In genomic region chr10:86522385-86522855, GRCh38 we compare ENCODE assay signal across 8 cellular contexts. TPM values are rescaled to one million over a fixed set of nuclear protein-coding genes. Genes with fewer than 3 reads are reported as not detected.
DNase-seq lines count a peak whose midpoint lies in the region; ATAC-seq and TF ChIP-seq lines count a peak whose summit lies in the region.

No MANE protein-coding gene starts in this region.

- H2BK20ac ChIP-seq in H9 (ENCODE audit: low read depth, low read length, poor library complexity, severe bottlenecking): no peak overlapping the region

- H3K9me3 ChIP-seq in H9 (ENCODE audit: control insufficient read depth, low read depth, low read length): no peaks in the 10 kb centered on the region
- no peaks in the 10 kb centered on the region for H3K9me3 ChIP-seq in iPS-18c (ENCODE audit: control insufficient read depth, insufficient read depth, low read length)
- no peaks in the 10 kb centered on the region for H3K9me3 ChIP-seq in subcutaneous abdominal adipose tissue (ENCODE audit: control insufficient read depth in 5 of 5, low read length in 5 of 5)

- ATAC-seq in GM19452 (IDR thresholded peaks at IDR 0.05; ENCODE audit: unreplicated experiment): no peak

- H2AK5ac ChIP-seq in H9 (ENCODE audit: insufficient read length, low read length): no peak overlapping the region

- no peaks in the 10 kb centered on the region for H3K9me3 Mint-ChIP-seq in H9
- H3K9me3 Mint-ChIP-seq in activated T-helper 1 cell treated with anti-CD3 and anti-CD28 coated beads, Interleukin-12 subunit alpha, Interleukin-12 subunit beta, Interleukin-2, Interleukin-4 antibody, amounts not matched to agents 30 ng/mL and 10 ng/mL and 1 ng/mL, durations not matched to agents 14 hours and 24 hours and 36 hours: no peaks in the 10 kb centered on the region

- peaks cover 22 to 39% of the 10 kb centered on the region in 2 experiments for H3K4me1 Mint-ChIP-seq in H9
- H3K4me1 Mint-ChIP-seq in activated T-helper 1 cell treated with anti-CD3 and anti-CD28 coated beads, Interleukin-12 subunit alpha, Interleukin-12 subunit beta, Interleukin-2, Interleukin-4 antibody, amounts not matched to agents 30 ng/mL and 10 ng/mL and 1 ng/mL, durations not matched to agents 14 hours and 24 hours and 36 hours (ENCODE audit: low read depth): peaks cover 63% of the 10 kb centered on the region

- no peak overlapping the region for H4K91ac ChIP-seq in H9 (ENCODE audit: insufficient read length, low read depth, low read length)

- H3K27me3 ChIP-seq in ACC112 (ENCODE audit: insufficient read depth, low read length): no peaks in the 10 kb centered on the region
- H3K27me3 ChIP-seq in H9 (ENCODE audit: insufficient read depth, low read length): no peaks in the 10 kb centered on the region
- H3K27me3 ChIP-seq in subcutaneous abdominal adipose tissue (ENCODE audit: control insufficient read depth in 5 of 5, insufficient read depth in 4 of 5, low read length in 5 of 5): no peaks in the 10 kb centered on the region

- WGBS in H9 (ENCODE audit: extremely low coverage, insufficient read length, low lambda C conversion rate): no CpG with 5 or more reads among the region's 13 CpGs

- peak overlapping the region; percentile 92 to 98 for H3K4me3 Mint-ChIP-seq in H9
- H3K4me3 Mint-ChIP-seq in activated T-helper 1 cell treated with anti-CD3 and anti-CD28 coated beads, Interleukin-12 subunit alpha, Interleukin-12 subunit beta, Interleukin-2, Interleukin-4 antibody, amounts not matched to agents 30 ng/mL and 10 ng/mL and 1 ng/mL, durations not matched to agents 14 hours and 24 hours and 36 hours: peak overlapping the region; percentile 99

- no peak overlapping the region for H3K18ac ChIP-seq in H9 (ENCODE audit: insufficient read length, low read depth, low read length)

- H3K27ac Mint-ChIP-seq in H9: peak overlapping the region in 2 of 3 experiments; percentile 20 to 34; a peak in 3 of 7 replicates
- peak overlapping the region; percentile 98 for H3K27ac Mint-ChIP-seq in activated T-helper 1 cell treated with anti-CD3 and anti-CD28 coated beads, Interleukin-12 subunit alpha, Interleukin-12 subunit beta, Interleukin-2, Interleukin-4 antibody, amounts not matched to agents 30 ng/mL and 10 ng/mL and 1 ng/mL, durations not matched to agents 14 hours and 24 hours and 36 hours

- DNase-seq in H9 (no peak), NCI-H1417 treated with DMSO at 0.1 percent for 48 hours (lab: John Stamatoyannopoulos, UW) (no peak), NK-92 (lab: John Stamatoyannopoulos, UW; ENCODE audit: unreplicated experiment) (no peak)
- no peak for DNase-seq in activated T-helper 1 cell treated with anti-CD3 and anti-CD28 coated beads, Interleukin-12 subunit alpha, Interleukin-12 subunit beta, Interleukin-2, Interleukin-4 antibody, amounts not matched to agents 30 ng/mL and 10 ng/mL and 1 ng/mL, durations not matched to agents 14 hours and 24 hours and 36 hours (ENCODE audit: low spot score)

- peaks cover 6% of the 10 kb centered on the region; the same call in 1 of the 2 replicates for H3K36me3 ChIP-seq in ACC112 (ENCODE audit: insufficient read depth, low read length)
- H3K36me3 ChIP-seq in subcutaneous abdominal adipose tissue (ENCODE audit: control insufficient read depth in 5 of 5, insufficient read depth in 5 of 5, low read length in 5 of 5): peaks cover 0 to 7% (median 0%) of the 10 kb centered on the region in 5 donors

- H3K4me2 ChIP-seq in H9 (ENCODE audit: insufficient read depth, insufficient read length, low read length): peak overlapping the region; percentile 87

- H3K79me2 ChIP-seq in ACC112 (ENCODE audit: control insufficient read depth, insufficient read depth, low read length, unreplicated experiment) (peaks cover 76% of the 10 kb centered on the region), H9 (ENCODE audit: insufficient read depth, low read length) (peaks cover 18% of the 10 kb centered on the region)

- no peak overlapping the region for H3K23ac ChIP-seq in H9 (ENCODE audit: insufficient read length, low read depth, low read length)

- H3K23me2 ChIP-seq in H9 (ENCODE audit: insufficient read length, low read depth, low read length, poor library complexity, severe bottlenecking): peaks cover 7% of the 10 kb centered on the region

- intact Hi-C loops in activated T-helper 1 cell treated with anti-CD3 and anti-CD28 coated beads, Interleukin-12 subunit alpha, Interleukin-12 subunit beta, Interleukin-2, Interleukin-4 antibody, amounts not matched to agents 30 ng/mL and 10 ng/mL and 1 ng/mL, durations not matched to agents 14 hours and 24 hours and 36 hours (cut with micrococcal nuclease): no loop called here

- H3K4me1 ChIP-seq in ACC112 (ENCODE audit: control insufficient read depth, insufficient read depth, low read length, unreplicated experiment): peaks cover 42% of the 10 kb centered on the region
- peaks cover 2% of the 10 kb centered on the region; the same call in 1 of the 2 replicates for H3K4me1 ChIP-seq in H9 (ENCODE audit: insufficient read depth, low read length)
- H3K4me1 ChIP-seq in subcutaneous abdominal adipose tissue (ENCODE audit: control insufficient read depth in 5 of 5, insufficient read depth in 5 of 5, low read length in 5 of 5): peaks cover 2 to 45% (median 38%) of the 10 kb centered on the region in 5 donors

- H3K9ac ChIP-seq in H9 (ENCODE audit: extremely low read depth, insufficient read length, low read length): peak overlapping the region; percentile 35
- peak overlapping the region in 4 of 5 donors; percentile 91 to 99 (median 92) for H3K9ac ChIP-seq in subcutaneous abdominal adipose tissue (ENCODE audit: low read length in 5 of 5)

- no peak overlapping the region for H2BK12ac ChIP-seq in H9 (ENCODE audit: insufficient read length, low read depth, low read length)

- H4K20me1 ChIP-seq in H9 (ENCODE audit: control insufficient read depth, insufficient read depth, insufficient read length): no peaks in the 10 kb centered on the region

- H2AFZ ChIP-seq in ACC112 (ENCODE audit: low read length, unreplicated experiment): peak overlapping the region; percentile 92
- no peak overlapping the region for H2AFZ ChIP-seq in H9 (ENCODE audit: low read length)

- no peaks in the 10 kb centered on the region for H3K79me1 ChIP-seq in H9 (ENCODE audit: insufficient read depth, low read depth, low read length, poor library complexity, severe bottlenecking)

- no peak overlapping the region for H3K56ac ChIP-seq in H9 (ENCODE audit: insufficient read length, low read depth, low read length)

- no peak overlapping the region for H3T11ph ChIP-seq in H9 (ENCODE audit: low read length)

- H3K4ac ChIP-seq in H9 (ENCODE audit: low read depth, low read length): no peak overlapping the region

- H2BK120ac ChIP-seq in H9 (ENCODE audit: low read depth, low read length, poor library complexity, severe bottlenecking): no peak overlapping the region

- no peak for TF ChIP-seq CTCF in H9 (conservative IDR thresholded peaks at IDR 0.05)

- no peak overlapping the region for H4K5ac ChIP-seq in H9 (ENCODE audit: insufficient read length, low read depth, low read length)

- H2BK15ac ChIP-seq in H9 (ENCODE audit: low read depth, low read length): no peak overlapping the region

- no peak overlapping the region for H2BK5ac ChIP-seq in H9 (ENCODE audit: insufficient read length, low read length)

- peak overlapping the region; percentile 6; the same call in 1 of the 2 replicates for H3K14ac ChIP-seq in H9 (ENCODE audit: insufficient read depth, low read length)

- no peak overlapping the region for H4K8ac ChIP-seq in H9 (replicated peaks; ENCODE audit: insufficient read length, low read depth, low read length)

- H3K36me3 Mint-ChIP-seq in H9 (ENCODE audit: insufficient read depth in 1 of 3, low read depth in 3 of 3): peaks cover 11 to 17% (median 15%) of the 10 kb centered on the region in 3 experiments; a peak in 6 of 7 replicates
- H3K36me3 Mint-ChIP-seq in activated T-helper 1 cell treated with anti-CD3 and anti-CD28 coated beads, Interleukin-12 subunit alpha, Interleukin-12 subunit beta, Interleukin-2, Interleukin-4 antibody, amounts not matched to agents 30 ng/mL and 10 ng/mL and 1 ng/mL, durations not matched to agents 14 hours and 24 hours and 36 hours (ENCODE audit: low read depth): peaks cover 23% of the 10 kb centered on the region

- H3K27ac ChIP-seq in ACC112 (ENCODE audit: low read depth, low read length) (peak overlapping the region; percentile 6; the same call in 1 of the 2 replicates), H9 (ENCODE audit: insufficient read length, low read depth, low read length) (no peak overlapping the region), subcutaneous abdominal adipose tissue (ENCODE audit: low read depth, low read length) (peak overlapping the region; percentile 84)

- H3K27me3 Mint-ChIP-seq in H9 (ENCODE audit: low read depth): no peaks in the 10 kb centered on the region
- H3K27me3 Mint-ChIP-seq in activated T-helper 1 cell treated with anti-CD3 and anti-CD28 coated beads, Interleukin-12 subunit alpha, Interleukin-12 subunit beta, Interleukin-2, Interleukin-4 antibody, amounts not matched to agents 30 ng/mL and 10 ng/mL and 1 ng/mL, durations not matched to agents 14 hours and 24 hours and 36 hours (ENCODE audit: insufficient read depth): no peaks in the 10 kb centered on the region

- H3K4me3 ChIP-seq in ACC112 (ENCODE audit: low read depth, low read length) (peak overlapping the region; percentile 94), iPS-18c (ENCODE audit: insufficient read depth, low read depth, low read length) (peak overlapping the region; percentile 87), subcutaneous abdominal adipose tissue (ENCODE audit: low read depth in 1 of 5, low read length in 5 of 5) (peak overlapping the region; percentile 74 to 88 (median 85))

RNA-seq across cellular contexts. Expression of gene WAPL, which starts 0.8 kb away (rescaled TPM):
- total RNA-seq in H9 (2021): 57.3 and 61.4 TPM in 2 replicates
- total RNA-seq in activated T-helper 1 cell treated with anti-CD3 and anti-CD28 coated beads, Interleukin-12 subunit alpha, Interleukin-12 subunit beta, Interleukin-2, Interleukin-4 antibody, amounts not matched to agents 30 ng/mL and 10 ng/mL and 1 ng/mL, durations not matched to agents 14 hours and 24 hours and 36 hours: 49.7 and 50.2 TPM in 2 replicates
